ENCODE assay signal across 8 cellular contexts in genomic region chr7:96596120-96596826, GRCh38.
DNase-seq lines count a peak whose midpoint lies in the region; ATAC-seq and TF ChIP-seq lines count a peak whose summit lies in the region.

No MANE protein-coding gene starts in this region.

- H2AFZ ChIP-seq in PC-3 (ENCODE audit: low read length): no peak overlapping the region

- H3K4me3 ChIP-seq in PC-3 (ENCODE audit: low read length) (no peak overlapping the region), testis (no peak overlapping the region)

- no peaks in the 10 kb centered on the region for H3K36me3 ChIP-seq in PC-3 (ENCODE audit: low read depth, low read length)
- H3K36me3 ChIP-seq in testis (ENCODE audit: low read depth, missing control alignments): no peaks in the 10 kb centered on the region

- no peaks in the 10 kb centered on the region for H4K20me1 ChIP-seq in PC-3 (ENCODE audit: low read length)

- CTCF ChIA-PET in PC-3 (lab: Charles Lee): interaction anchor here (0.6 to 1.1 kb wide), 4 partner anchors 325 to 431 kb away, joined by 3 to 8 read pairs (median 3); no protein-coding TSS in a partner anchor

- intact Hi-C loops in PC-3 (cut with micrococcal nuclease) (loop anchor here (1.0 to 5.0 kb wide), 3 partner anchors 111 to 431 kb away; partner anchors contain the start of gene SEM1), testis (cut with DNase I; ENCODE audit: low total_unique reads) (no loop called here)

- peak; percentile 100 for DNase-seq in DMS153 treated with DMSO at 0.1 percent for 48 hours (lab: John Stamatoyannopoulos, UW; ENCODE audit: unreplicated experiment)
- DNase-seq in NCI-H1092 (lab: John Stamatoyannopoulos, UW): peak; percentile 98
- DNase-seq in PC-3: peak; percentile 32
- DNase-seq in iris pigment epithelial cell (ENCODE audit: low read depth): peak; percentile 12
- DNase-seq in LoVo (ENCODE audit: low spot score): no peak
- DNase-seq in testis: no peak
- DNase-seq in activated T-cell treated with anti-CD3 and anti-CD28 coated beads, Interleukin-2, amount 50 U/mL, for 48 hours: no peak

- H3K9me3 ChIP-seq in PC-3 (ENCODE audit: low read length): no peaks in the 10 kb centered on the region
- H3K9me3 ChIP-seq in testis: no peaks in the 10 kb centered on the region

- POLR2A ChIA-PET in PC-3 (lab: Charles Lee; ENCODE audit: unreplicated experiment): no interaction called here

- H3K4me1 ChIP-seq in PC-3 (ENCODE audit: insufficient read depth, low read length): no peaks in the 10 kb centered on the region
- H3K4me1 ChIP-seq in testis: no peaks in the 10 kb centered on the region

- peak; percentile 66 for ATAC-seq in PC-3
- ATAC-seq in HG02798 (IDR thresholded peaks at IDR 0.05; ENCODE audit: poor library complexity, unreplicated experiment): no peak

- 37 to 41% methylated on average over 6 of the region's 6 CpGs for WGBS in testis, 2 donors

- no peaks in the 10 kb centered on the region for H3F3A ChIP-seq in PC-3 (ENCODE audit: low read length, unreplicated experiment)

- no peaks in the 10 kb centered on the region for H3K79me2 ChIP-seq in PC-3 (ENCODE audit: low read length)

- no TSS peak for BruUV-seq in PC-3 (replicated peaks; lab: Mats Ljungman, UMichigan)

- H3K27me3 ChIP-seq in PC-3 (ENCODE audit: low read length) (no peaks in the 10 kb centered on the region), testis (no peaks in the 10 kb centered on the region)

- H3K27ac ChIP-seq in PC-3 (ENCODE audit: low read length) (no peak overlapping the region), testis (no peak overlapping the region)

- TF ChIP-seq POLR2A in testis (IDR thresholded peaks at IDR 0.05): no peak

- no peak overlapping the region for H3K9ac ChIP-seq in PC-3 (ENCODE audit: low read length)

- peak; percentile 47 for TF ChIP-seq CTCF in PC-3 (conservative IDR thresholded peaks at IDR 0.05; ENCODE audit: low read depth, low read length)
- TF ChIP-seq CTCF in testis (IDR thresholded peaks at IDR 0.05): peak in 1 of 3 experiments; percentile 12

- H3K4me2 ChIP-seq in PC-3 (ENCODE audit: low read length): no peak overlapping the region

- no peaks in the 10 kb centered on the region for H3K9me2 ChIP-seq in PC-3 (replicated peaks; ENCODE audit: low read length)

Comparison
In these comparisons a context has a peak if more than half of its experiments do, and no peak if none do; other contexts are left out.
1. DNase-seq: peak in DMS153 treated with DMSO at 0.1 percent for 48 hours (single experiment), NCI-H1092 (single experiment), PC-3 (single experiment) and iris pigment epithelial cell (single experiment); none in LoVo (single experiment), testis (single experiment) and activated T-cell treated with anti-CD3 and anti-CD28 coated beads, Interleukin-2, amount 50 U/mL, for 48 hours (0 of 2).